In the genomic region with DNA sequence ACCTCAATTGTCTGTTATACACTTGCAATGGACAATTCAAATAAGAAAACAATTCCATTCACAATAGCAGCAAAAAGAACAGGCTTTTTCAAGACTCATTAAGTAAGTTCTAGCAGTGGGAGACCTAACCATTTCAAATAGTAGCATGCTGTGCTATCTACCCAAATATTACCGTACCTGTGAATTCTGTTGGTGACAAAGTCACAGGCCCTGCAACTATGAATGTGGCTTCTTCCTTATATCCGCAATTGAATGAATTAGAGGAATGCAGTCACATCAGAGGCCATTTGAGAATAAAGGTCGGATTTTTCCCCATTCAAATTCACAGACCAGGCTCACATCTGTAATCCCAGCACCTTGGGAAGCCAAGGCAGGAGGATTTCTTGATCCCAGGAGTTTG, we compare ENCODE assay signal across 7 cellular contexts. TPM values are rescaled to one million over a fixed set of nuclear protein-coding genes. Genes with fewer than 3 reads are reported as not detected.
DNase-seq lines count a peak whose midpoint lies in the region; ATAC-seq and TF ChIP-seq lines count a peak whose summit lies in the region.

No MANE protein-coding gene starts in this region.

- H3K4me1 ChIP-seq in psoas muscle, result peaks cover 17% of the 10 kb centered on the region

- H3K4me3 ChIP-seq in GM08714 (ENCODE audit: low read length), result peak overlapping the region; percentile 63; the same call in 1 of the 2 replicates
- peak overlapping the region in 58 of 59 donors; percentile 23 to 76 (median 58) for H3K4me3 ChIP-seq in dorsolateral prefrontal cortex
- peak overlapping the region; percentile 71 for H3K4me3 ChIP-seq in psoas muscle

- WGBS in psoas muscle, 3 donors, result 41 to 57% (median 46%) methylated on average over 3 of the region's 3 CpGs

- peaks cover 0 to 3% of the 10 kb centered on the region in 2 donors for H3K36me3 ChIP-seq in psoas muscle (ENCODE audit: insufficient read depth in 1 of 2, low read depth in 1 of 2)

- H3K27ac ChIP-seq in dorsolateral prefrontal cortex (peak overlapping the region; percentile 32 to 94 (median 85)), psoas muscle (peak overlapping the region; percentile 73)

- no peaks in the 10 kb centered on the region for H3K27me3 ChIP-seq in dorsolateral prefrontal cortex
- H3K27me3 ChIP-seq in psoas muscle (ENCODE audit: insufficient read depth in 3 of 3, low read length in 2 of 3), result no peaks in the 10 kb centered on the region

- no peaks in the 10 kb centered on the region for H3K9me3 ChIP-seq in psoas muscle

- DNase-seq in NCI-H2029 treated with DMSO at 0.1 percent for 48 hours (lab: John Stamatoyannopoulos, UW) (peak; percentile 23), dorsolateral prefrontal cortex (no peak), psoas muscle (no peak), NOMO-1 treated with DMSO at 0.1 percent for 48 hours (lab: John Stamatoyannopoulos, UW; ENCODE audit: unreplicated experiment) (no peak), NCI-H2196 treated with DMSO at 0.1 percent for 48 hours (lab: John Stamatoyannopoulos, UW; ENCODE audit: unreplicated experiment) (no peak), NCI-H2227 (lab: John Stamatoyannopoulos, UW; ENCODE audit: unreplicated experiment) (no peak)

- TF ChIP-seq CTCF in dorsolateral prefrontal cortex (IDR thresholded peaks at IDR 0.05 in 54 of 56, conservative IDR thresholded peaks at IDR 0.05 in 2 of 56; ENCODE audit: low read depth in 1 of 56, partially characterized antibody in 56 of 56), result no peak
- no peak for TF ChIP-seq CTCF in psoas muscle (IDR thresholded peaks at IDR 0.05)

- ATAC-seq in psoas muscle, result no peak

- intact Hi-C loops in dorsolateral prefrontal cortex (cut with DNase I) (loop anchor here (5.0 kb wide), 2 partner anchors 44 to 76 kb away; partner anchors contain the start of gene AXIN1 (in 1 of the 2)), psoas muscle (cut with DNase I) (loop anchor here in 1 of 2 donors (5.0 kb wide), 1 partner anchor 131 kb away; the partner anchor contains the start of gene CAPN15)

RNA-seq across cellular contexts. Expression of gene NME4, which starts 0.8 kb away (rescaled TPM):
- total RNA-seq in dorsolateral prefrontal cortex (10 to 100 TPM; 27.9 to 89.2 (median 49.4) TPM), psoas muscle (10 to 100 TPM; 19.5 to 39.7 (median 29.6) TPM)
- polyA plus RNA-seq in psoas muscle, result 10 to 100 TPM; 16.0 to 30.7 (median 22.7) TPM

RNA-seq across cellular contexts. Expression of gene DECR2, which starts 5.5 kb away (rescaled TPM):
- total RNA-seq in dorsolateral prefrontal cortex (10 to 100 TPM in 108 of 120 experiments, 1 to 10 TPM in 12; 7.2 to 23.9 (median 13.5) TPM), psoas muscle (10 to 100 TPM; 13.9 to 22.9 (median 19.6) TPM)
- 10 to 100 TPM; 14.1 to 18.1 (median 15.8) TPM for polyA plus RNA-seq in psoas muscle

RNA-seq across cellular contexts. Expression of gene PGAP6, which starts 14.4 kb away (rescaled TPM):
- total RNA-seq in dorsolateral prefrontal cortex, result 10 to 100 TPM; 16.0 to 41.4 (median 25.9) TPM
- total RNA-seq in psoas muscle, result 10 to 100 TPM; 27.2 to 34.7 (median 32.2) TPM
- 10 to 100 TPM; 26.0 to 46.9 (median 42.1) TPM for polyA plus RNA-seq in psoas muscle

RNA-seq across cellular contexts. Expression of gene MRPL28, which starts 25.9 kb away (rescaled TPM):
- total RNA-seq in dorsolateral prefrontal cortex, result 10 to 100 TPM; 38.3 to 94.6 (median 65.9) TPM
- 10 to 100 TPM; 55.4 to 68.8 (median 55.9) TPM for total RNA-seq in psoas muscle
- 100 to 1,000 TPM in 1 of 3 donors, 10 to 100 TPM in 2; 67.1 to 126 (median 86.8) TPM for polyA plus RNA-seq in psoas muscle

RNA-seq across cellular contexts. Expression of gene RAB11FIP3, which starts 29.2 kb away (rescaled TPM):
- total RNA-seq in dorsolateral prefrontal cortex, result 100 to 1,000 TPM in 110 of 120 experiments, 10 to 100 TPM in 10; 84.7 to 179 (median 116) TPM
- total RNA-seq in psoas muscle, result 10 to 100 TPM; 44.7 to 89.5 (median 71.5) TPM
- polyA plus RNA-seq in psoas muscle, result 10 to 100 TPM; 20.3 to 26.1 (median 26.1) TPM
